In the genomic region with DNA sequence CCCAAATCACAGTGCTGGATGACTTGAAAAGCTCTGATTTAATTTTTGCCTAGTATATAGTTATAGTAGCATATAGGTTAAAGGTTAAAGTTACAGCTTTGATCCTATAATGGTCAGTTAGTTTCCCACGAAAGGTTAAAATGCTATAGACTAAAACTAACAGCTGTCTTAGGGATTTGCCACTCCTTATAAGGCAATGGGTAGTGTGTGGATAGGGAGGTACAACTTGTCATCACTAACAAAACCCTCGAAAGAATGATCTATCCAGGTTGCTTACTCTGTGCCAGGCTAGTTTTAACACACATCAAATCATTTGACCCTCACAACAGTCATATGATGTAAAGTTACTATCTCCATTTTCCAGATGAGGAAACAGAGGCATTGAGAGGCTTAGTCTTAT, we compare ENCODE assay signal across 19 cellular contexts.
"Had no signal": no experiment of that assay in that cellular context is flagged by ENCODE, and none has a peak within 500 bp of the region (broad histone marks: within the 10 kb centered on the region; RNA-seq: fewer than 3 reads in every experiment).

No MANE protein-coding gene starts in this region.

- H3K9me3 Mint-ChIP-seq: activated CD4-positive, alpha-beta T cell treated with anti-CD3 and anti-CD28 coated beads, Interleukin-2, amount 10 ng/mL, durations not matched to agents 24 days and 14 days; activated naive CD4-positive, alpha-beta T cell treated with anti-CD3 and anti-CD28 coated beads for 36 hours; activated T-helper 17 cell treated with anti-CD3 and anti-CD28 coated beads, Interleukin-2, amount 50 U/mL, for 72 hours; natural killer cell; stimulated activated memory B cell treated with anti-CD40 and anti-IgM and Interleukin-4, amounts not matched to agents 10 μg/mL and 1 μg/mL and 100 μg/mL, for 72 hours; WTC11 had no signal

- DNase-seq: activated CD4-positive, alpha-beta T cell treated with anti-CD3 and anti-CD28 coated beads, Interleukin-2, amount 10 ng/mL, durations not matched to agents 24 days and 14 days; activated CD8-positive, alpha-beta memory T cell treated with anti-CD3 and anti-CD28 coated beads for 24 hours; activated naive CD4-positive, alpha-beta T cell treated with anti-CD3 and anti-CD28 coated beads for 36 hours; caudate nucleus; colonic mucosa; kidney glomerular epithelial cell; mucosa of descending colon; natural killer cell; nucleus accumbens; right cardiac atrium; spleen; stimulated activated CD4-positive, alpha-beta T cell treated with anti-CD3 and anti-CD28 coated beads, Interleukin-1b, Interleukin-23, amount 100 ng/mL, for 48 hours; tibial artery had no signal

- H3K36me3 Mint-ChIP-seq: natural killer cell had no signal

- H2AFZ ChIP-seq: hepatocyte had no signal

- H3K9me3 ChIP-seq: colonic mucosa, mucosa of descending colon, spleen, tibial artery had no signal

- H3K27me3 Mint-ChIP-seq: activated CD4-positive, alpha-beta T cell treated with anti-CD3 and anti-CD28 coated beads, Interleukin-2, amount 10 ng/mL, durations not matched to agents 24 days and 14 days; activated T-helper 17 cell treated with anti-CD3 and anti-CD28 coated beads, Interleukin-2, amount 50 U/mL, for 72 hours; progenitor cell of endocrine pancreas; stimulated activated memory B cell treated with anti-CD40 and anti-IgM and Interleukin-4, amounts not matched to agents 10 μg/mL and 1 μg/mL and 100 μg/mL, for 72 hours had no signal

- H3K27me3 ChIP-seq: colonic mucosa, hepatocyte, spleen, tibial artery had no signal

- H3K4me3 Mint-ChIP-seq: activated CD4-positive, alpha-beta T cell treated with anti-CD3 and anti-CD28 coated beads, Interleukin-2, amount 10 ng/mL, durations not matched to agents 24 days and 14 days; activated naive CD4-positive, alpha-beta T cell treated with anti-CD3 and anti-CD28 coated beads for 36 hours; activated T-helper 17 cell treated with anti-CD3 and anti-CD28 coated beads, Interleukin-2, amount 50 U/mL, for 72 hours; natural killer cell; stimulated activated memory B cell treated with anti-CD40 and anti-IgM and Interleukin-4, amounts not matched to agents 10 μg/mL and 1 μg/mL and 100 μg/mL, for 72 hours; WTC11 had no signal

- H3K27ac Mint-ChIP-seq: activated CD4-positive, alpha-beta T cell treated with anti-CD3 and anti-CD28 coated beads, Interleukin-2, amount 10 ng/mL, durations not matched to agents 24 days and 14 days; activated naive CD4-positive, alpha-beta T cell treated with anti-CD3 and anti-CD28 coated beads for 36 hours; activated T-helper 17 cell treated with anti-CD3 and anti-CD28 coated beads, Interleukin-2, amount 50 U/mL, for 72 hours; natural killer cell; progenitor cell of endocrine pancreas had no signal

- ATAC-seq: activated T-helper 17 cell treated with anti-CD3 and anti-CD28 coated beads, Interleukin-2, amount 50 U/mL, for 72 hours; mucosa of descending colon; natural killer cell; right cardiac atrium; stimulated activated memory B cell treated with anti-CD40 and anti-IgM and Interleukin-4, amounts not matched to agents 10 μg/mL and 1 μg/mL and 100 μg/mL, for 72 hours; WTC11 had no signal

- H3K27ac ChIP-seq: colonic mucosa, hepatocyte, spleen, tibial artery had no signal

- H3K4me3 ChIP-seq: colonic mucosa, hepatocyte, lung, mucosa of descending colon, spleen, tibial artery had no signal

- H3K36me3 ChIP-seq: colonic mucosa, tibial artery had no signal

- H3K4me1 ChIP-seq: colonic mucosa had no signal

- H3K4me2 ChIP-seq: hepatocyte had no signal
